In the genomic region with DNA sequence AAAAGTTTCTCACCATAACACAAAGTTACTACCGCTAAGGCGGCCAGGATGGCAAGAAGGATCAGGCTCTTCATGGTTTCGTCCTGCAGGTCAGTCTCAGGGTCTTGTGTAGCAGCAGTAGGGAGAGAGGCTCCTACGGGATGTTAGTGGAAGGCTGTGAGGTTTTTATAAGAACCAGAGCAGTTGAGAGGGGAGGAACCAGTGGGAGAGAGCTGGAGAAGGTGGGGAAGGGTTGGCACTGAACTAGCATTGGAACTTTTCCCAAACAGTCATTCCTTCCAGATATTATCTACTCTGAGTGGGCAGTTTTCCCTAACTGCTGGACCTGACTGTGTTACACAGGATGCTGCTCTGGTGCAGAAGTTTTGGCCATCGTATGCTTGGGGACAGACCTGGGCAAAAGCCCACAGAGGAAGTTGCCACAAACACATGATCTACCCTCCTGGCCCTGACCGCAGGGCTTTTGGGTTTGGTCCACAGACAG, we compare ENCODE assay signal across 1 cellular context.
TF ChIP-seq lines count a peak whose summit lies in the region.

TSS of gene MGP (minus strand) at position 137 of the 484 bp plus-strand sequence. CDS start at position 74, 63 bp downstream.

TF ChIP-seq in GM23338, 12 proteins besides CTCF, POLR2A, EP300 and RAD21 (continued from another document):
- TF ChIP-seq, protein P1, sequence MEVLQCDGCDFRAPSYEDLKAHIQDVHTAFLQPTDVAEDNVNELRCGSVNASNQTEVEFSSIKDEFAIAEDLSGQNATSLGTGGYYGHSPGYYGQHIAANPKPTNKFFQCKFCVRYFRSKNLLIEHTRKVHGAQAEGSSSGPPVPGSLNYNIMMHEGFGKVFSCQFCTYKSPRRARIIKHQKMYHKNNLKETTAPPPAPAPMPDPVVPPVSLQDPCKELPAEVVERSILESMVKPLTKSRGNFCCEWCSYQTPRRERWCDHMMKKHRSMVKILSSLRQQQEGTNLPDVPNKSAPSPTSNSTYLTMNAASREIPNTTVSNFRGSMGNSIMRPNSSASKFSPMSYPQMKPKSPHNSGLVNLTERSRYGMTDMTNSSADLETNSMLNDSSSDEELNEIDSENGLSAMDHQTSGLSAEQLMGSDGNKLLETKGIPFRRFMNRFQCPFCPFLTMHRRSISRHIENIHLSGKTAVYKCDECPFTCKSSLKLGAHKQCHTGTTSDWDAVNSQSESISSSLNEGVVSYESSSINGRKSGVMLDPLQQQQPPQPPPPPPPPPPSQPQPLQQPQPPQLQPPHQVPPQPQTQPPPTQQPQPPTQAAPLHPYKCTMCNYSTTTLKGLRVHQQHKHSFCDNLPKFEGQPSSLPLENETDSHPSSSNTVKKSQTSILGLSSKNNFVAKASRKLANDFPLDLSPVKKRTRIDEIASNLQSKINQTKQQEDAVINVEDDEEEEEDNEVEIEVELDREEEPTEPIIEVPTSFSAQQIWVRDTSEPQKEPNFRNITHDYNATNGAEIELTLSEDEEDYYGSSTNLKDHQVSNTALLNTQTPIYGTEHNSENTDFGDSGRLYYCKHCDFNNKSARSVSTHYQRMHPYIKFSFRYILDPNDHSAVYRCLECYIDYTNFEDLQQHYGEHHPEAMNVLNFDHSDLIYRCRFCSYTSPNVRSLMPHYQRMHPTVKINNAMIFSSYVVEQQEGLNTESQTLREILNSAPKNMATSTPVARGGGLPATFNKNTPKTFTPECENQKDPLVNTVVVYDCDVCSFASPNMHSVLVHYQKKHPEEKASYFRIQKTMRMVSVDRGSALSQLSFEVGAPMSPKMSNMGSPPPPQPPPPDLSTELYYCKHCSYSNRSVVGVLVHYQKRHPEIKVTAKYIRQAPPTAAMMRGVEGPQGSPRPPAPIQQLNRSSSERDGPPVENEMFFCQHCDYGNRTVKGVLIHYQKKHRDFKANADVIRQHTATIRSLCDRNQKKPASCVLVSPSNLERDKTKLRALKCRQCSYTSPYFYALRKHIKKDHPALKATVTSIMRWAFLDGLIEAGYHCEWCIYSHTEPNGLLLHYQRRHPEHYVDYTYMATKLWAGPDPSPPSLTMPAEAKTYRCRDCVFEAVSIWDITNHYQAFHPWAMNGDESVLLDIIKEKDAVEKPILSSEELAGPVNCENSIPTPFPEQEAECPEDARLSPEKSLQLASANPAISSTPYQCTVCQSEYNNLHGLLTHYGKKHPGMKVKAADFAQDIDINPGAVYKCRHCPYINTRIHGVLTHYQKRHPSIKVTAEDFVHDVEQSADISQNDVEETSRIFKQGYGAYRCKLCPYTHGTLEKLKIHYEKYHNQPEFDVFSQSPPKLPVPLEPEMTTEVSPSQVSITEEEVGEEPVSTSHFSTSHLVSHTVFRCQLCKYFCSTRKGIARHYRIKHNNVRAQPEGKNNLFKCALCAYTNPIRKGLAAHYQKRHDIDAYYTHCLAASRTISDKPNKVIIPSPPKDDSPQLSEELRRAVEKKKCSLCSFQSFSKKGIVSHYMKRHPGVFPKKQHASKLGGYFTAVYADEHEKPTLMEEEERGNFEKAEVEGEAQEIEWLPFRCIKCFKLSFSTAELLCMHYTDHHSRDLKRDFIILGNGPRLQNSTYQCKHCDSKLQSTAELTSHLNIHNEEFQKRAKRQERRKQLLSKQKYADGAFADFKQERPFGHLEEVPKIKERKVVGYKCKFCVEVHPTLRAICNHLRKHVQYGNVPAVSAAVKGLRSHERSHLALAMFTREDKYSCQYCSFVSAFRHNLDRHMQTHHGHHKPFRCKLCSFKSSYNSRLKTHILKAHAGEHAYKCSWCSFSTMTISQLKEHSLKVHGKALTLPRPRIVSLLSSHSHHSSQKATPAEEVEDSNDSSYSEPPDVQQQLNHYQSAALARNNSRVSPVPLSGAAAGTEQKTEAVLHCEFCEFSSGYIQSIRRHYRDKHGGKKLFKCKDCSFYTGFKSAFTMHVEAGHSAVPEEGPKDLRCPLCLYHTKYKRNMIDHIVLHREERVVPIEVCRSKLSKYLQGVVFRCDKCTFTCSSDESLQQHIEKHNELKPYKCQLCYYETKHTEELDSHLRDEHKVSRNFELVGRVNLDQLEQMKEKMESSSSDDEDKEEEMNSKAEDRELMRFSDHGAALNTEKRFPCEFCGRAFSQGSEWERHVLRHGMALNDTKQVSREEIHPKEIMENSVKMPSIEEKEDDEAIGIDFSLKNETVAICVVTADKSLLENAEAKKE (CRISPR knock-in tag; IDR thresholded peaks at IDR 0.05): no peak
- no peak for TF ChIP-seq JUNB (IDR thresholded peaks at IDR 0.05; ENCODE audit: unreplicated experiment)
- no peak for TF ChIP-seq STAT1 (IDR thresholded peaks at IDR 0.05; ENCODE audit: unreplicated experiment)
- TF ChIP-seq ZNF331 (CRISPR knock-in tag; IDR thresholded peaks at IDR 0.05; ENCODE audit: low read depth): no peak
- TF ChIP-seq ZNF114 (CRISPR knock-in tag; IDR thresholded peaks at IDR 0.05): no peak
- TF ChIP-seq EZH2 (IDR thresholded peaks at IDR 0.05; ENCODE audit: low read depth, unreplicated experiment): no peak
- TF ChIP-seq, protein P2, sequence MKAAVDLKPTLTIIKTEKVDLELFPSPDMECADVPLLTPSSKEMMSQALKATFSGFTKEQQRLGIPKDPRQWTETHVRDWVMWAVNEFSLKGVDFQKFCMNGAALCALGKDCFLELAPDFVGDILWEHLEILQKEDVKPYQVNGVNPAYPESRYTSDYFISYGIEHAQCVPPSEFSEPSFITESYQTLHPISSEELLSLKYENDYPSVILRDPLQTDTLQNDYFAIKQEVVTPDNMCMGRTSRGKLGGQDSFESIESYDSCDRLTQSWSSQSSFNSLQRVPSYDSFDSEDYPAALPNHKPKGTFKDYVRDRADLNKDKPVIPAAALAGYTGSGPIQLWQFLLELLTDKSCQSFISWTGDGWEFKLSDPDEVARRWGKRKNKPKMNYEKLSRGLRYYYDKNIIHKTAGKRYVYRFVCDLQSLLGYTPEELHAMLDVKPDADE (IDR thresholded peaks at IDR 0.05): no peak
- TF ChIP-seq EZH2phosphoT487 (IDR thresholded peaks at IDR 0.05; ENCODE audit: unreplicated experiment): no peak
- TF ChIP-seq POLR2AphosphoS5 (IDR thresholded peaks at IDR 0.05; ENCODE audit: low read depth): no peak
- no peak for TF ChIP-seq NANOG (IDR thresholded peaks at IDR 0.05; ENCODE audit: borderline replicate concordance)
- no peak for TF ChIP-seq REST (IDR thresholded peaks at IDR 0.05; ENCODE audit: unreplicated experiment)
